13 cellular contexts compared by ENCODE assay signal in the genomic region with DNA sequence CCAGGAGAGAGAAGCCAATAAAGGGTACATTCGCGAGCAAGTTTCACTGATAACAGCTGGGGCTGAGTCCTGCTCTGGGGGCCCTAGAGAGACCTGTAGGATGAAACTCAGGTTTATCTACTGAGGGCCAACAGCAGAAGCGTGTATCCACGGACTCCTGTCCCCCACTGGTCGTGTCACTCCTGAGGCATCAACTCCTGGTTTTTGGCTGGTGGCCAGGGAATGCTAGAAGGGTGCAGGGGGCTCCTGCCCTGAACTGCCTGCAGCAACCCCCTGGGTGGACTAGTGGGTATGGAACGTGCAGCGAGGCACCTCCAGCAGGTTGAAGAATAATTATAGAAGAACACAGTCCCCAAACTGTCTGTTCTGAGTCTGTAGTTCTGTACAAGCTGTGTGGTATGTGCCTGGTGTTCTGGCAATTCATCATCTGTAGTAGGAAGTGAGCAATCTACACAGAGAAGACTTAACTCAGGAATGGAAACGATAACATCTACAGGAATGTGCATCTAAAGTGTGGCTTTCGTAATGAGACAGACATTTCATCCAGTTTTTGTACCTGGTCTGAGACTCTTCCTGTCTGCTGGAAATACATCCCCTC.
DNase-seq lines count a peak whose midpoint lies in the region; ATAC-seq and TF ChIP-seq lines count a peak whose summit lies in the region.
"Had no signal": no experiment of that assay in that cellular context is flagged by ENCODE, and none has a peak within 500 bp of the region (broad histone marks: within the 10 kb centered on the region; RNA-seq: fewer than 3 reads in every experiment).

No MANE protein-coding gene starts in this region.

- peak overlapping the region; percentile 75 for H3K27ac ChIP-seq in brain microvascular endothelial cell
- H3K27ac ChIP-seq: esophagus muscularis mucosa had no signal

- in situ Hi-C loops in KBM-7 (cut with MboI; ENCODE audit: low pct_unique_long_range_greater_than_20kb, low sequenced_read_pairs) = no loop called here
- in situ Hi-C loops in brain microvascular endothelial cell (cut with HindIII; ENCODE audit: low pct_ligation_motif_present, low sequenced_read_pairs) = no loop called here

- H3K36me3 ChIP-seq in BE2C (no peaks in the 10 kb centered on the region), brain microvascular endothelial cell (replicated peaks) (no peaks in the 10 kb centered on the region)
- H3K36me3 ChIP-seq: esophagus muscularis mucosa had no signal

- DNase-seq in BE2C = peak; percentile 37
- peak; percentile 46 for DNase-seq in KBM-7
- peak; percentile 84 for DNase-seq in brain microvascular endothelial cell
- DNase-seq in lung microvascular endothelial cell (ENCODE audit: low read depth in 2 of 2) = peak; percentile 62 to 92
- no peak for DNase-seq in occipital lobe (lab: John Stamatoyannopoulos, UW)
- DNase-seq: mucosa of descending colon, NCI-H1417 treated with DMSO at 0.1 percent for 48 hours had no signal

- no peak for TF ChIP-seq CTCF in BE2C (IDR thresholded peaks at IDR 0.05; ENCODE audit: low read depth, low read length)
- no peak for TF ChIP-seq CTCF in brain microvascular endothelial cell (IDR thresholded peaks at IDR 0.05; ENCODE audit: low read depth, low read length, missing control alignments)

- no peak for ATAC-seq in HG02981 (IDR thresholded peaks at IDR 0.05; ENCODE audit: unreplicated experiment)
- no peak for ATAC-seq in HG02973 (IDR thresholded peaks at IDR 0.05; ENCODE audit: unreplicated experiment)
- ATAC-seq in HG03439 (IDR thresholded peaks at IDR 0.05; ENCODE audit: unreplicated experiment) = no peak
- ATAC-seq: GM23338, mucosa of descending colon, WTC11 had no signal

- H3K4me3 ChIP-seq in BE2C (ENCODE audit: low read depth, low read length) (0 out of 2 replicates have a peak overlapping the region, but pooled peaks have one; percentile 9), brain microvascular endothelial cell (ENCODE audit: low read depth, low read length) (no peak overlapping the region)
- H3K4me3 ChIP-seq: esophagus muscularis mucosa, GM23338, mucosa of descending colon had no signal

- H3K9me3 ChIP-seq in BE2C = 0 out of 2 replicates have a peak, but pooled peaks cover 3% of the 10 kb centered on the region
- H3K9me3 ChIP-seq: esophagus muscularis mucosa, mucosa of descending colon had no signal

- H3K27me3 ChIP-seq in BE2C = no peaks in the 10 kb centered on the region
- H3K27me3 ChIP-seq in brain microvascular endothelial cell (replicated peaks) = no peaks in the 10 kb centered on the region
- H3K27me3 ChIP-seq: esophagus muscularis mucosa had no signal

- H3K4me1 ChIP-seq in BE2C = peaks cover 36% of the 10 kb centered on the region
